ENCODE assay signal across 1 cellular context in the genomic region with DNA sequence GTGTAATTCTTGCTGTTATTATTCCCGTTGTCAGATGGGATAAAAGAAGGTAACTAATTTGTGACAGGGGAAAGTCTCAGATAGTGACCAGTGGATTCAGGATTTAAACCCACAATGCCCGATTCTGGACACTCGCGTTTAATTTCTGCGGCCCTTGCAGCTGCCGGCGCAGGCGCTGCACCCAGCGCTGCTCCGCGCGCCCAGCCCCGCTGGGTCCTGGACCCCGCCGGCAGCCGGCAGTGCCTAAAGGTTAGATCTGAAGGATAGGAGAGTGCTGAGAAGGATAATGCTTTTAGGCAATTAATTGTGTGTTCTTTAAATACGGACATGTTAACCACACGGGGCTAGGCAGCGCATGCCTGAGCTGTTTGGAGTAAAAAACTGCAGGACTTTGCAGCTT.
TF ChIP-seq lines count a peak whose summit lies in the region.

No MANE protein-coding gene starts in this region.

TF ChIP-seq in SK-N-SH, 30 proteins besides CTCF, POLR2A, EP300 and RAD21 (continued from another document):
- TF ChIP-seq NRF1 (IDR thresholded peaks at IDR 0.05; ENCODE audit: low read depth, low read length) (no peak), RFX5 (IDR thresholded peaks at IDR 0.05; ENCODE audit: low read length) (no peak)
- TF ChIP-seq, protein P1, sequence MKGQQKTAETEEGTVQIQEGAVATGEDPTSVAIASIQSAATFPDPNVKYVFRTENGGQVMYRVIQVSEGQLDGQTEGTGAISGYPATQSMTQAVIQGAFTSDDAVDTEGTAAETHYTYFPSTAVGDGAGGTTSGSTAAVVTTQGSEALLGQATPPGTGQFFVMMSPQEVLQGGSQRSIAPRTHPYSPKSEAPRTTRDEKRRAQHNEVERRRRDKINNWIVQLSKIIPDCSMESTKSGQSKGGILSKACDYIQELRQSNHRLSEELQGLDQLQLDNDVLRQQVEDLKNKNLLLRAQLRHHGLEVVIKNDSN (IDR thresholded peaks at IDR 0.05; ENCODE audit: borderline replicate concordance, low read depth) = no peak
- TF ChIP-seq, protein P2, sequence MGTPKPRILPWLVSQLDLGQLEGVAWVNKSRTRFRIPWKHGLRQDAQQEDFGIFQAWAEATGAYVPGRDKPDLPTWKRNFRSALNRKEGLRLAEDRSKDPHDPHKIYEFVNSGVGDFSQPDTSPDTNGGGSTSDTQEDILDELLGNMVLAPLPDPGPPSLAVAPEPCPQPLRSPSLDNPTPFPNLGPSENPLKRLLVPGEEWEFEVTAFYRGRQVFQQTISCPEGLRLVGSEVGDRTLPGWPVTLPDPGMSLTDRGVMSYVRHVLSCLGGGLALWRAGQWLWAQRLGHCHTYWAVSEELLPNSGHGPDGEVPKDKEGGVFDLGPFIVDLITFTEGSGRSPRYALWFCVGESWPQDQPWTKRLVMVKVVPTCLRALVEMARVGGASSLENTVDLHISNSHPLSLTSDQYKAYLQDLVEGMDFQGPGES (IDR thresholded peaks at IDR 0.05; ENCODE audit: low read depth, low read length) = no peak
